22 cellular contexts compared by ENCODE assay signal in the genomic region with DNA sequence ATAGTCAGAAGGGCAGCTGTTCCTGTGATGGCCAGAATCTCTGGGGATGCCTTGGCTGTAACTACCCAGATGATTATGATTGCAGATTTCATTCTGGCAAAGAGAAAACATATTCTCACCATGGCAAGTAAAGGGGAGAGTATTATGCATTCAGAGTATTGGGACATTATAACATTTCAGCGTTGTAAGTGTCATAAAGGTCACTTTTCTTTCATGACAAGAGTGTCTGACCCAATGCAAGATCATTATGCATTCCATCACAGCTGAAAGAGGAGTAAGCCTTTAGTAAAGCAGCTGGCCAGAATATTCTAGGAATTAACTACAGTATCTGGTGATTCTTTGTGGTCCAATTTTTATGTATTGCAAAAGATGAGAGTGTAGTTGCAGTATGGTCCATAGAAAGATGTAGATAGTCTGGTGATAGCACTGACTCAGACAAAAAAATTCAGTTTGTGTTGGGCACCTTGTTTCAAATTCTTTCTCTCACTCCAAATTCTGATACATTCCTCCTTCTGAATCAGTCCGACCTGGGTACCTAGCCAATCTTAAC.
A peak's percentile ranks its signal among the peaks of the same experiment; 100 is the strongest.
DNase-seq lines count a peak whose midpoint lies in the region; ATAC-seq and TF ChIP-seq lines count a peak whose summit lies in the region.
"Had no signal": no experiment of that assay in that cellular context is flagged by ENCODE, and none has a peak within 500 bp of the region (broad histone marks: within the 10 kb centered on the region; RNA-seq: fewer than 3 reads in every experiment).

No MANE protein-coding gene starts in this region.

- no peaks in the 10 kb centered on the region for H3K4me1 Mint-ChIP-seq in neural progenitor cell
- H3K4me1 Mint-ChIP-seq in activated CD4-positive, alpha-beta T cell treated with anti-CD3 and anti-CD28 coated beads for 36 hours, result no peaks in the 10 kb centered on the region
- H3K4me1 Mint-ChIP-seq: B cell; CD4-positive, CD25-positive, alpha-beta regulatory T cell had no signal

- no peak overlapping the region for H3K27ac ChIP-seq in neural progenitor cell

- POLR2A ChIA-PET in activated CD4-positive, alpha-beta T cell treated with anti-CD3 and anti-CD28 coated beads for 36 hours (lab: Charles Lee), result no interaction called here

- H3F3A ChIP-seq in neural progenitor cell (ENCODE audit: low read depth), result no peaks in the 10 kb centered on the region

- H2AFZ ChIP-seq in neural progenitor cell (replicated peaks), result peak overlapping the region; percentile 46

- CTCF ChIA-PET in activated CD4-positive, alpha-beta T cell treated with anti-CD3 and anti-CD28 coated beads for 36 hours (lab: Charles Lee), result no interaction called here

- no peaks in the 10 kb centered on the region for H3K79me2 ChIP-seq in neural progenitor cell (ENCODE audit: low read depth)

- no peak overlapping the region for H3K27ac Mint-ChIP-seq in neural progenitor cell
- H3K27ac Mint-ChIP-seq in activated CD4-positive, alpha-beta T cell treated with anti-CD3 and anti-CD28 coated beads for 36 hours, result no peak overlapping the region
- H3K27ac Mint-ChIP-seq: B cell; CD4-positive, CD25-positive, alpha-beta regulatory T cell; HFFc6 had no signal

- ATAC-seq in activated CD4-positive, alpha-beta T cell treated with anti-CD3 and anti-CD28 coated beads for 36 hours, result no peak
- ATAC-seq: SK-N-SH treated with all-trans-retinoic acid at 6 μM for 48 hours had no signal

- intact Hi-C loops in activated CD4-positive, alpha-beta T cell treated with anti-CD3 and anti-CD28 coated beads for 36 hours (cut with DNase I, micrococcal nuclease), result no loop called here

- DNase-seq in AG20443 (ENCODE audit: low spot score) (peak; percentile 21), NCI-H226 (peak; percentile 37), fibroblast of gingiva (ENCODE audit: low read depth) (peak; percentile 86), neural progenitor cell (ENCODE audit: low spot score) (no peak), pons (ENCODE audit: low spot score) (no peak), NCI-H2196 treated with DMSO at 0.1 percent for 48 hours (lab: John Stamatoyannopoulos, UW; ENCODE audit: unreplicated experiment) (no peak)
- no peak for DNase-seq in activated CD4-positive, alpha-beta T cell treated with anti-CD3 and anti-CD28 coated beads for 36 hours
- DNase-seq: ACHN; CD4-positive, CD25-positive, alpha-beta regulatory T cell; COR-L47; DMS153; GF-D8; H7; HFFc6; NCI-H1417 treated with DMSO at 0.1 percent for 48 hours; NCI-H187 treated with DMSO at 0.1 percent for 48 hours; NCI-H345; NCI-H524 treated with DMSO at 0.1 percent for 48 hours; RPMI8226; SIG-M5 had no signal

- H3K4me3 ChIP-seq in neural progenitor cell, result no peak overlapping the region

- no peaks in the 10 kb centered on the region for H3K9me3 Mint-ChIP-seq in neural progenitor cell
- H3K9me3 Mint-ChIP-seq in activated CD4-positive, alpha-beta T cell treated with anti-CD3 and anti-CD28 coated beads for 36 hours (ENCODE audit: low read depth), result peaks cover 9% of the 10 kb centered on the region

- no peaks in the 10 kb centered on the region for H3K27me3 ChIP-seq in neural progenitor cell

- no peaks in the 10 kb centered on the region for H3K27me3 Mint-ChIP-seq in neural progenitor cell (ENCODE audit: insufficient read depth, low read depth)
- no peaks in the 10 kb centered on the region for H3K27me3 Mint-ChIP-seq in activated CD4-positive, alpha-beta T cell treated with anti-CD3 and anti-CD28 coated beads for 36 hours
- H3K27me3 Mint-ChIP-seq: B cell; CD4-positive, CD25-positive, alpha-beta regulatory T cell had no signal

- no peaks in the 10 kb centered on the region for H3K36me3 Mint-ChIP-seq in neural progenitor cell
- H3K36me3 Mint-ChIP-seq in activated CD4-positive, alpha-beta T cell treated with anti-CD3 and anti-CD28 coated beads for 36 hours (ENCODE audit: low read depth), result no peaks in the 10 kb centered on the region
- H3K36me3 Mint-ChIP-seq: CD4-positive, CD25-positive, alpha-beta regulatory T cell had no signal

- H3K4me3 Mint-ChIP-seq in neural progenitor cell, result no peak overlapping the region
- H3K4me3 Mint-ChIP-seq in activated CD4-positive, alpha-beta T cell treated with anti-CD3 and anti-CD28 coated beads for 36 hours, result no peak overlapping the region
- H3K4me3 Mint-ChIP-seq: B cell, HFFc6 had no signal

- no peaks in the 10 kb centered on the region for H3K9me3 ChIP-seq in neural progenitor cell (ENCODE audit: low read depth)

- H4K20me1 ChIP-seq in neural progenitor cell (ENCODE audit: low read depth), result no peaks in the 10 kb centered on the region

- no peak for TF ChIP-seq CTCF in neural progenitor cell (IDR thresholded peaks at IDR 0.05)

- peaks cover 9% of the 10 kb centered on the region for H3K4me1 ChIP-seq in neural progenitor cell

- no peaks in the 10 kb centered on the region for H3K36me3 ChIP-seq in neural progenitor cell

- H3K4me2 ChIP-seq in neural progenitor cell, result no peak overlapping the region

- no peak overlapping the region for H3K9ac ChIP-seq in neural progenitor cell

Comparison
In these comparisons a context has a peak if more than half of its experiments do, and no peak if none do; other contexts are left out.
1. DNase-seq: peak in AG20443 (single experiment), NCI-H226 (single experiment) and fibroblast of gingiva (single experiment); none in neural progenitor cell (single experiment), pons (single experiment), activated CD4-positive, alpha-beta T cell treated with anti-CD3 and anti-CD28 coated beads for 36 hours (single experiment) and NCI-H2196 treated with DMSO at 0.1 percent for 48 hours (single experiment).